Comparison of ENCODE assay signal across 8 cellular contexts in the genomic region with DNA sequence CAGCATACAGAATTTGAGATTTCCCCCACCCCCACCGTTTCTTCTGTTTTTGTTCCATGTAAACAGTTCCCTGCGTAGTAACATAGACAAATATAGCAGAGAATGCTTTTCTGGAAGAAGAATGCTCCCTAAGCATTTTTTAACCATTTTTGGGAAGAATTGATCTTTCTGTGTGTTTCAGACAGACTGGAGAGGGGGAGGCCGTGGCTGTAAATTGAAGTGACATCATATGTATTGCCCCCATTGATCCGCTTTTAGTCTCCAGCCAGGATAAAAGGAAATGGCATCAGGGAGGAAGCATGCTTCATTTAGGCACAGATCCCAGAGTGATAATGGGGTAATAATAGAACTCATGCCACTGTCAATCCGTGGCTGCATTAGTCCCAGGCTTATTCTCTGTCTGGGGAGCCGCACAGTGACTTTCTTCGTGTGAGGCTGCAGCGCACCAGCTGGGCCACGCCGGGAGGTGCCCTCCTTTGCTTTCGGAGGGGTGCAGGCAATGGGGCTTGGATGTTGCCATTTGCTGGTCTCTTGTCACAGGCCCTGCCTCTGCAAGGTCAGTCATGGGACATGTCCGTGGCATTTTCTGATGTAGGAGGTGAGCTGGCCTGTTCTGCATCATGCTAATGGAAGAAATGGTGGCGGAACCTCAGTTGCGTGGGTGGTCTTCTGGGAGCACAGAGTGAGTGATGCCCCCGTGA.
A peak's percentile ranks its signal among the peaks of the same experiment; 100 is the strongest.
DNase-seq lines count a peak whose midpoint lies in the region; ATAC-seq and TF ChIP-seq lines count a peak whose summit lies in the region.

No MANE protein-coding gene starts in this region.

- H3K9ac ChIP-seq in endodermal cell (ENCODE audit: extremely low read depth, low read length, poor library complexity, severe bottlenecking) (no peak overlapping the region), mesenchymal stem cell (ENCODE audit: low read length) (peak overlapping the region; percentile 86)

- 58 to 83% methylated on average over 6 to 15 of the region's 15 CpGs for WGBS in endodermal cell (ENCODE audit: insufficient coverage in 1 of 2, insufficient read length in 1 of 2), 2 experiments
- WGBS in mesenchymal stem cell: 44% methylated on average over 12 of the region's 15 CpGs
- 47 to 52% methylated on average over 12 to 15 of the region's 15 CpGs for WGBS in upper lobe of left lung, 2 donors

- peaks cover 10% of the 10 kb centered on the region for H3K36me3 Mint-ChIP-seq in endodermal cell (ENCODE audit: low read depth)

- no peak overlapping the region for H2BK5ac ChIP-seq in mesenchymal stem cell (ENCODE audit: low read depth, low read length, poor library complexity, severe bottlenecking)

- H3K27me3 Mint-ChIP-seq in endodermal cell (ENCODE audit: insufficient read depth): no peaks in the 10 kb centered on the region

- in situ Hi-C loops in GM13977 (cut with MboI; ENCODE audit: low pct_unique_long_range_greater_than_20kb, low sequenced_read_pairs, unreplicated experiment): no loop called here

- DNase-seq in NCI-H1417 (lab: John Stamatoyannopoulos, UW): peak in 2 of 3 experiments; percentile 34 to 53
- no peak for DNase-seq in NCI-H1417 treated with DMSO at 0.1 percent for 48 hours (lab: John Stamatoyannopoulos, UW)
- DNase-seq in endodermal cell: peak; percentile 58
- peak; percentile 85 for DNase-seq in mesenchymal stem cell
- DNase-seq in upper lobe of left lung: peak in 1 of 2 donors; percentile 41
- no peak for DNase-seq in inferior parietal cortex (ENCODE audit: extremely low spot score)
- DNase-seq in GM13977 (ENCODE audit: low spot score): no peak
- no peak for DNase-seq in activated naive CD4-positive, alpha-beta T cell (lab: John Stamatoyannopoulos, UW)

- H4K8ac ChIP-seq in mesenchymal stem cell (ENCODE audit: low read length): peak overlapping the region; percentile 24

- H3K4me1 ChIP-seq in endodermal cell (ENCODE audit: control insufficient read depth, insufficient read depth, low read length) (peaks cover 16% of the 10 kb centered on the region), mesenchymal stem cell (ENCODE audit: control insufficient read depth, insufficient read depth, low read depth, low read length) (peaks cover 18% of the 10 kb centered on the region), upper lobe of left lung (peaks cover 35 to 59% (median 47%) of the 10 kb centered on the region in 4 donors)

- no peak overlapping the region for H2BK120ac ChIP-seq in mesenchymal stem cell (ENCODE audit: low read depth, low read length)

- peak overlapping the region in 1 of 2 experiments; percentile 5 for H3K14ac ChIP-seq in mesenchymal stem cell (ENCODE audit: low read length in 2 of 2)

- no peak for TF ChIP-seq EP300 in upper lobe of left lung (IDR thresholded peaks at IDR 0.05)

- H3K23ac ChIP-seq in mesenchymal stem cell (ENCODE audit: low read length in 2 of 2): no peak overlapping the region

- peak overlapping the region; percentile 74 to 96 for H3K18ac ChIP-seq in mesenchymal stem cell (ENCODE audit: low read depth in 1 of 2, low read length in 2 of 2)

- no peak for TF ChIP-seq CTCF in endodermal cell (conservative IDR thresholded peaks at IDR 0.05)
- no peak for TF ChIP-seq CTCF in upper lobe of left lung (IDR thresholded peaks at IDR 0.05)
- no peak for TF ChIP-seq CTCF in GM13977 (IDR thresholded peaks at IDR 0.05; ENCODE audit: extremely low read depth, insufficient read depth, missing control alignments)

- H3K9me3 ChIP-seq in endodermal cell (ENCODE audit: control insufficient read depth, low read length) (peaks cover 8% of the 10 kb centered on the region), mesenchymal stem cell (ENCODE audit: control insufficient read depth, low read length) (no peaks in the 10 kb centered on the region), upper lobe of left lung (no peaks in the 10 kb centered on the region)

- H2BK12ac ChIP-seq in mesenchymal stem cell (ENCODE audit: low read length in 2 of 2): peak overlapping the region in 1 of 2 experiments; percentile 75

- no peak overlapping the region for H2AFZ ChIP-seq in mesenchymal stem cell (ENCODE audit: low read depth, low read length)

- peak overlapping the region; percentile 18 for H3K27ac Mint-ChIP-seq in endodermal cell

- peaks cover 4% of the 10 kb centered on the region for H3K79me1 ChIP-seq in mesenchymal stem cell (replicated peaks; ENCODE audit: low read length, poor library complexity, severe bottlenecking)

- H2AK5ac ChIP-seq in mesenchymal stem cell (ENCODE audit: low read length, severe bottlenecking): no peak overlapping the region

- H3K4me1 Mint-ChIP-seq in endodermal cell: peaks cover 40% of the 10 kb centered on the region

- peaks cover 9% of the 10 kb centered on the region for H3K9me3 Mint-ChIP-seq in endodermal cell

- H3K4me3 ChIP-seq in endodermal cell (ENCODE audit: low read length): no peak overlapping the region
- H3K4me3 ChIP-seq in mesenchymal stem cell (ENCODE audit: insufficient read depth in 1 of 2, low read depth in 1 of 2, low read length in 2 of 2): peak overlapping the region in 1 of 2 experiments; percentile 32
- H3K4me3 ChIP-seq in upper lobe of left lung: peak overlapping the region in 3 of 4 donors; percentile 5 to 30 (median 14)

- H2BK15ac ChIP-seq in mesenchymal stem cell (ENCODE audit: low read depth, poor library complexity, severe bottlenecking): peak overlapping the region; percentile 17

- peak overlapping the region; percentile 29 for H3K4me2 ChIP-seq in mesenchymal stem cell (ENCODE audit: low read length, poor library complexity, severe bottlenecking)

- H3K4me3 Mint-ChIP-seq in endodermal cell: no peak overlapping the region

- TF ChIP-seq POLR2A in upper lobe of left lung (IDR thresholded peaks at IDR 0.05): no peak

- H3K4ac ChIP-seq in mesenchymal stem cell (ENCODE audit: low read depth in 1 of 2, low read length in 2 of 2): peak overlapping the region in 1 of 2 experiments; percentile 81

- H3K27me3 ChIP-seq in endodermal cell (ENCODE audit: control insufficient read depth, insufficient read depth, low read length, poor library complexity, severe bottlenecking): no peaks in the 10 kb centered on the region
- no peaks in the 10 kb centered on the region for H3K27me3 ChIP-seq in mesenchymal stem cell (ENCODE audit: control insufficient read depth in 1 of 2, insufficient read depth in 1 of 2, low read length in 2 of 2)
- no peaks in the 10 kb centered on the region for H3K27me3 ChIP-seq in upper lobe of left lung

- H4K91ac ChIP-seq in mesenchymal stem cell (ENCODE audit: low read length): peak overlapping the region; percentile 40

- ATAC-seq in upper lobe of left lung (ENCODE audit: low FRiP score in 2 of 2): peak; percentile 14 to 28

- H3K36me3 ChIP-seq in endodermal cell (ENCODE audit: control insufficient read depth, insufficient read depth, low read length) (peaks cover 9% of the 10 kb centered on the region), mesenchymal stem cell (ENCODE audit: control insufficient read depth in 1 of 2, insufficient read depth in 2 of 2, low read depth in 1 of 2, low read length in 2 of 2) (peaks cover 7 to 9% of the 10 kb centered on the region in 2 experiments), upper lobe of left lung (peaks cover 0 to 2% (median 0%) of the 10 kb centered on the region in 4 donors)

- H3K27ac ChIP-seq in endodermal cell (ENCODE audit: low read depth, low read length): peak overlapping the region; percentile 45
- H3K27ac ChIP-seq in mesenchymal stem cell (ENCODE audit: low read length, poor library complexity, severe bottlenecking): peak overlapping the region; percentile 20
- peak overlapping the region; percentile 3 to 85 (median 76) for H3K27ac ChIP-seq in upper lobe of left lung

Comparison
In these comparisons a context has a peak if more than half of its experiments do, and no peak if none do; other contexts are left out.
1. DNase-seq: peak in NCI-H1417 (2 of 3), endodermal cell (single experiment) and mesenchymal stem cell (single experiment); none in NCI-H1417 treated with DMSO at 0.1 percent for 48 hours (single experiment), inferior parietal cortex (single experiment), GM13977 (single experiment) and activated naive CD4-positive, alpha-beta T cell (0 of 4).
2. H3K27ac ChIP-seq: peak in every context shown above with its lines; median percentile 76 in upper lobe of left lung; 45 in endodermal cell; 20 in mesenchymal stem cell.